ENCODE assay signal across 1 cellular context in genomic region chr12:56645717-56646446, GRCh38.
TF ChIP-seq lines count a peak whose summit lies in the region.

TSS of gene ATP5F1B (minus strand) at chr12:56645984. CDS start at chr12:56645963, 21 bp downstream.

TF ChIP-seq in K562, 482 proteins besides CTCF, POLR2A, EP300 and RAD21 (continued from another document and continues in another):
- no peak for TF ChIP-seq SRSF3 (IDR thresholded peaks at IDR 0.05; ENCODE audit: insufficient read depth, low read length)
- 0 out of 2 replicates have a peak, but pooled peaks have one; percentile 36 for TF ChIP-seq MAFK (IDR thresholded peaks at IDR 0.05; ENCODE audit: low read length)
- TF ChIP-seq SREBF1 (IDR thresholded peaks at IDR 0.05; ENCODE audit: borderline replicate concordance, low read depth, low read length) = 0 out of 2 replicates have a peak, but pooled peaks have one; percentile 32
- TF ChIP-seq ZNF124 (CRISPR knock-in tag; IDR thresholded peaks at IDR 0.05) = no peak
- peak; percentile 39; the same call in 1 of the 2 replicates for TF ChIP-seq BHLHE40 (IDR thresholded peaks at IDR 0.05; ENCODE audit: low read length)
- TF ChIP-seq JUND (IDR thresholded peaks at IDR 0.05; ENCODE audit: borderline replicate concordance, low read depth, low read length) = peak; percentile 43
- TF ChIP-seq JUND (tag; IDR thresholded peaks at IDR 0.05; ENCODE audit: borderline replicate concordance, low read depth, low read length) = no peak; the same call in 2 of the 3 replicates
- TF ChIP-seq NRF1 (conservative IDR thresholded peaks at IDR 0.05 in 1 of 2, IDR thresholded peaks at IDR 0.05 in 1 of 2) = peak; percentile 65 to 70
- TF ChIP-seq, protein P1, sequence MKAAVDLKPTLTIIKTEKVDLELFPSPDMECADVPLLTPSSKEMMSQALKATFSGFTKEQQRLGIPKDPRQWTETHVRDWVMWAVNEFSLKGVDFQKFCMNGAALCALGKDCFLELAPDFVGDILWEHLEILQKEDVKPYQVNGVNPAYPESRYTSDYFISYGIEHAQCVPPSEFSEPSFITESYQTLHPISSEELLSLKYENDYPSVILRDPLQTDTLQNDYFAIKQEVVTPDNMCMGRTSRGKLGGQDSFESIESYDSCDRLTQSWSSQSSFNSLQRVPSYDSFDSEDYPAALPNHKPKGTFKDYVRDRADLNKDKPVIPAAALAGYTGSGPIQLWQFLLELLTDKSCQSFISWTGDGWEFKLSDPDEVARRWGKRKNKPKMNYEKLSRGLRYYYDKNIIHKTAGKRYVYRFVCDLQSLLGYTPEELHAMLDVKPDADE (conservative IDR thresholded peaks at IDR 0.05; ENCODE audit: control insufficient read depth, low read depth, low read length) = no peak; the same call in 1 of the 2 replicates
- TF ChIP-seq ZNF764 (CRISPR knock-in tag; IDR thresholded peaks at IDR 0.05; ENCODE audit: low read depth) = no peak
- peak; percentile 56; the same call in 1 of the 2 replicates for TF ChIP-seq ZKSCAN1 (IDR thresholded peaks at IDR 0.05; ENCODE audit: low read depth, low read length)
- no peak for TF ChIP-seq COPS2 (conservative IDR thresholded peaks at IDR 0.05)
- no peak for TF ChIP-seq RERE (CRISPR knock-in tag; IDR thresholded peaks at IDR 0.05; ENCODE audit: borderline replicate concordance)
- TF ChIP-seq BCOR (IDR thresholded peaks at IDR 0.05) = no peak
- no peak for TF ChIP-seq E2F5 (CRISPR knock-in tag; IDR thresholded peaks at IDR 0.05)
- no peak for TF ChIP-seq ZNF57 (CRISPR knock-in tag; IDR thresholded peaks at IDR 0.05)
- peak; percentile 54; the same call in 1 of the 2 replicates for TF ChIP-seq MGA (IDR thresholded peaks at IDR 0.05)
- TF ChIP-seq, protein P2, sequence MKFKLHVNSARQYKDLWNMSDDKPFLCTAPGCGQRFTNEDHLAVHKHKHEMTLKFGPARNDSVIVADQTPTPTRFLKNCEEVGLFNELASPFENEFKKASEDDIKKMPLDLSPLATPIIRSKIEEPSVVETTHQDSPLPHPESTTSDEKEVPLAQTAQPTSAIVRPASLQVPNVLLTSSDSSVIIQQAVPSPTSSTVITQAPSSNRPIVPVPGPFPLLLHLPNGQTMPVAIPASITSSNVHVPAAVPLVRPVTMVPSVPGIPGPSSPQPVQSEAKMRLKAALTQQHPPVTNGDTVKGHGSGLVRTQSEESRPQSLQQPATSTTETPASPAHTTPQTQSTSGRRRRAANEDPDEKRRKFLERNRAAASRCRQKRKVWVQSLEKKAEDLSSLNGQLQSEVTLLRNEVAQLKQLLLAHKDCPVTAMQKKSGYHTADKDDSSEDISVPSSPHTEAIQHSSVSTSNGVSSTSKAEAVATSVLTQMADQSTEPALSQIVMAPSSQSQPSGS (CRISPR knock-in tag; IDR thresholded peaks at IDR 0.05) = no peak
- TF ChIP-seq POLR2AphosphoS5 (IDR thresholded peaks at IDR 0.05; ENCODE audit: control insufficient read depth, insufficient read depth, low read depth, low read length) = peak; percentile 96
- TF ChIP-seq RBM39 (optimal IDR thresholded peaks at IDR 0.05; ENCODE audit: low read depth, low read length) = no peak
- no peak for TF ChIP-seq NCOA4 (IDR thresholded peaks at IDR 0.05; ENCODE audit: partially characterized antibody)
- TF ChIP-seq ZNF696 (CRISPR knock-in tag; conservative IDR thresholded peaks at IDR 0.05) = no peak
- no peak for TF ChIP-seq EWSR1 (IDR thresholded peaks at IDR 0.05; ENCODE audit: borderline replicate concordance, low read depth, partially characterized antibody)
- TF ChIP-seq SMAD3 (CRISPR knock-in tag; conservative IDR thresholded peaks at IDR 0.05) = 0 out of 2 replicates have a peak, but pooled peaks have one; percentile 22
- TF ChIP-seq, protein P3, sequence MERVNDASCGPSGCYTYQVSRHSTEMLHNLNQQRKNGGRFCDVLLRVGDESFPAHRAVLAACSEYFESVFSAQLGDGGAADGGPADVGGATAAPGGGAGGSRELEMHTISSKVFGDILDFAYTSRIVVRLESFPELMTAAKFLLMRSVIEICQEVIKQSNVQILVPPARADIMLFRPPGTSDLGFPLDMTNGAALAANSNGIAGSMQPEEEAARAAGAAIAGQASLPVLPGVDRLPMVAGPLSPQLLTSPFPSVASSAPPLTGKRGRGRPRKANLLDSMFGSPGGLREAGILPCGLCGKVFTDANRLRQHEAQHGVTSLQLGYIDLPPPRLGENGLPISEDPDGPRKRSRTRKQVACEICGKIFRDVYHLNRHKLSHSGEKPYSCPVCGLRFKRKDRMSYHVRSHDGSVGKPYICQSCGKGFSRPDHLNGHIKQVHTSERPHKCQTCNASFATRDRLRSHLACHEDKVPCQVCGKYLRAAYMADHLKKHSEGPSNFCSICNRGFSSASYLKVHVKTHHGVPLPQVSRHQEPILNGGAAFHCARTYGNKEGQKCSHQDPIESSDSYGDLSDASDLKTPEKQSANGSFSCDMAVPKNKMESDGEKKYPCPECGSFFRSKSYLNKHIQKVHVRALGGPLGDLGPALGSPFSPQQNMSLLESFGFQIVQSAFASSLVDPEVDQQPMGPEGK (CRISPR knock-in tag; IDR thresholded peaks at IDR 0.05; ENCODE audit: borderline replicate concordance) = peak; percentile 47; the same call in 1 of the 2 replicates
